1 cellular context compared by ENCODE assay signal in the genomic region with DNA sequence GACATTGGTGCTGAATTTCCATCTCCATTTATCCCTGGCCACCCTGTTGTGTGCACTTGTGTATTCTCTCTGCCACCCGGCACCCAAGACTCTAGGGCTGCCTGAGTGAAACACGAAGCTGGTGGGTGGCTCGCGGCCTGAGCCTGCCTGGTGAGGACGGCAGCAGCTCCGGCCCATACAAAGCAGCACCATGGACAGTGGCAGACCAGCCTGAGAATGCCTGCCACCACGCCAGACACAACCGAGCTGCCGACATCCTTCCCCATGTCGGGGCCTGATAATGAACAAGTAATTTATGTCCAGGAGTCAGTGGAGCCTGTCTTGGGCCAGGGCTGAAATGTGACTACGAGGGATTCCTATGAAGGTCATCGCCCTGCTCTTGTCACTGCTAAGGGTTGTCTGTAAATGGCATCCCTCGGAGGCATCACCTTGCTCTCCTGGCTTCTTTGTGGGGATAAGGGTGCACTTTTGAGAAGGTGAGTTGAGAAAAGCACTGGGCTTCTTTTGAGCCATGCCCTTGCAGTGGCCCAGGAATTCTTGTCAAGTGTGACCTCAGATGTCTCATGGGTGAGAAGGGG.
TF ChIP-seq lines count a peak whose summit lies in the region.

No MANE protein-coding gene starts in this region.

TF ChIP-seq in HepG2, 621 proteins besides CTCF, POLR2A, EP300 and RAD21 (continued from another document and continues in another):
- TF ChIP-seq, protein P1, sequence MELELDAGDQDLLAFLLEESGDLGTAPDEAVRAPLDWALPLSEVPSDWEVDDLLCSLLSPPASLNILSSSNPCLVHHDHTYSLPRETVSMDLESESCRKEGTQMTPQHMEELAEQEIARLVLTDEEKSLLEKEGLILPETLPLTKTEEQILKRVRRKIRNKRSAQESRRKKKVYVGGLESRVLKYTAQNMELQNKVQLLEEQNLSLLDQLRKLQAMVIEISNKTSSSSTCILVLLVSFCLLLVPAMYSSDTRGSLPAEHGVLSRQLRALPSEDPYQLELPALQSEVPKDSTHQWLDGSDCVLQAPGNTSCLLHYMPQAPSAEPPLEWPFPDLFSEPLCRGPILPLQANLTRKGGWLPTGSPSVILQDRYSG (CRISPR knock-in tag; IDR thresholded peaks at IDR 0.05): no peak
- TF ChIP-seq, protein P2, sequence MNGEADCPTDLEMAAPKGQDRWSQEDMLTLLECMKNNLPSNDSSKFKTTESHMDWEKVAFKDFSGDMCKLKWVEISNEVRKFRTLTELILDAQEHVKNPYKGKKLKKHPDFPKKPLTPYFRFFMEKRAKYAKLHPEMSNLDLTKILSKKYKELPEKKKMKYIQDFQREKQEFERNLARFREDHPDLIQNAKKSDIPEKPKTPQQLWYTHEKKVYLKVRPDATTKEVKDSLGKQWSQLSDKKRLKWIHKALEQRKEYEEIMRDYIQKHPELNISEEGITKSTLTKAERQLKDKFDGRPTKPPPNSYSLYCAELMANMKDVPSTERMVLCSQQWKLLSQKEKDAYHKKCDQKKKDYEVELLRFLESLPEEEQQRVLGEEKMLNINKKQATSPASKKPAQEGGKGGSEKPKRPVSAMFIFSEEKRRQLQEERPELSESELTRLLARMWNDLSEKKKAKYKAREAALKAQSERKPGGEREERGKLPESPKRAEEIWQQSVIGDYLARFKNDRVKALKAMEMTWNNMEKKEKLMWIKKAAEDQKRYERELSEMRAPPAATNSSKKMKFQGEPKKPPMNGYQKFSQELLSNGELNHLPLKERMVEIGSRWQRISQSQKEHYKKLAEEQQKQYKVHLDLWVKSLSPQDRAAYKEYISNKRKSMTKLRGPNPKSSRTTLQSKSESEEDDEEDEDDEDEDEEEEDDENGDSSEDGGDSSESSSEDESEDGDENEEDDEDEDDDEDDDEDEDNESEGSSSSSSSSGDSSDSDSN (CRISPR knock-in tag; IDR thresholded peaks at IDR 0.05): no peak
- TF ChIP-seq ZSCAN20 (CRISPR knock-in tag; IDR thresholded peaks at IDR 0.05; ENCODE audit: borderline replicate concordance): no peak
- TF ChIP-seq ZFY (CRISPR knock-in tag; IDR thresholded peaks at IDR 0.05): peak; percentile 47
- no peak for TF ChIP-seq ZFP62 (CRISPR knock-in tag; IDR thresholded peaks at IDR 0.05)
- peak; percentile 62; the same call in 1 of the 2 replicates for TF ChIP-seq ZNF441 (CRISPR knock-in tag; IDR thresholded peaks at IDR 0.05; ENCODE audit: borderline replicate concordance)
- TF ChIP-seq ZNF567 (CRISPR knock-in tag; IDR thresholded peaks at IDR 0.05; ENCODE audit: borderline replicate concordance): no peak
- TF ChIP-seq ZC3H13 (CRISPR knock-in tag; IDR thresholded peaks at IDR 0.05): no peak
- TF ChIP-seq ZNF670 (CRISPR knock-in tag; IDR thresholded peaks at IDR 0.05; ENCODE audit: borderline replicate concordance): no peak
- TF ChIP-seq, protein P3, sequence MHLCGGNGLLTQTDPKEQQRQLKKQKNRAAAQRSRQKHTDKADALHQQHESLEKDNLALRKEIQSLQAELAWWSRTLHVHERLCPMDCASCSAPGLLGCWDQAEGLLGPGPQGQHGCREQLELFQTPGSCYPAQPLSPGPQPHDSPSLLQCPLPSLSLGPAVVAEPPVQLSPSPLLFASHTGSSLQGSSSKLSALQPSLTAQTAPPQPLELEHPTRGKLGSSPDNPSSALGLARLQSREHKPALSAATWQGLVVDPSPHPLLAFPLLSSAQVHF (CRISPR knock-in tag; IDR thresholded peaks at IDR 0.05): no peak
- TF ChIP-seq RORA (CRISPR knock-in tag; IDR thresholded peaks at IDR 0.05): no peak
- no peak for TF ChIP-seq CENPT (CRISPR knock-in tag; IDR thresholded peaks at IDR 0.05; ENCODE audit: low read depth)
- peak; percentile 71; the same call in 1 of the 2 replicates for TF ChIP-seq BRCA1 (CRISPR knock-in tag; IDR thresholded peaks at IDR 0.05)
- TF ChIP-seq TARDBP (CRISPR knock-in tag; IDR thresholded peaks at IDR 0.05): no peak
- TF ChIP-seq ZKSCAN5 (CRISPR knock-in tag; IDR thresholded peaks at IDR 0.05): no peak; the same call in 1 of the 2 replicates
- TF ChIP-seq PAX8 (CRISPR knock-in tag; IDR thresholded peaks at IDR 0.05; ENCODE audit: borderline replicate concordance): no peak
- no peak for TF ChIP-seq NCOA1 (CRISPR knock-in tag; IDR thresholded peaks at IDR 0.05)
- no peak for TF ChIP-seq TOE1 (CRISPR knock-in tag; IDR thresholded peaks at IDR 0.05)
- no peak for TF ChIP-seq ZBTB7A (CRISPR knock-in tag; IDR thresholded peaks at IDR 0.05)
- no peak for TF ChIP-seq ZNF33B (CRISPR knock-in tag; IDR thresholded peaks at IDR 0.05)
- peak; percentile 90; the same call in 1 of the 2 replicates for TF ChIP-seq ZNF766 (CRISPR knock-in tag; IDR thresholded peaks at IDR 0.05; ENCODE audit: borderline replicate concordance)
- TF ChIP-seq, protein P4, sequence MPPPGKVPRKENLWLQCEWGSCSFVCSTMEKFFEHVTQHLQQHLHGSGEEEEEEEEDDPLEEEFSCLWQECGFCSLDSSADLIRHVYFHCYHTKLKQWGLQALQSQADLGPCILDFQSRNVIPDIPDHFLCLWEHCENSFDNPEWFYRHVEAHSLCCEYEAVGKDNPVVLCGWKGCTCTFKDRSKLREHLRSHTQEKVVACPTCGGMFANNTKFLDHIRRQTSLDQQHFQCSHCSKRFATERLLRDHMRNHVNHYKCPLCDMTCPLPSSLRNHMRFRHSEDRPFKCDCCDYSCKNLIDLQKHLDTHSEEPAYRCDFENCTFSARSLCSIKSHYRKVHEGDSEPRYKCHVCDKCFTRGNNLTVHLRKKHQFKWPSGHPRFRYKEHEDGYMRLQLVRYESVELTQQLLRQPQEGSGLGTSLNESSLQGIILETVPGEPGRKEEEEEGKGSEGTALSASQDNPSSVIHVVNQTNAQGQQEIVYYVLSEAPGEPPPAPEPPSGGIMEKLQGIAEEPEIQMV (CRISPR knock-in tag; IDR thresholded peaks at IDR 0.05; ENCODE audit: low read depth): no peak
- TF ChIP-seq HDAC6 (IDR thresholded peaks at IDR 0.05; ENCODE audit: low read depth, low read length): no peak
- no peak for TF ChIP-seq MAZ (IDR thresholded peaks at IDR 0.05; ENCODE audit: borderline replicate concordance, low read depth, low read length)
- TF ChIP-seq MAZ (CRISPR knock-in tag; IDR thresholded peaks at IDR 0.05; ENCODE audit: low read depth): no peak
- TF ChIP-seq AGO2 (optimal IDR thresholded peaks at IDR 0.05; ENCODE audit: low read depth, low read length): no peak
- TF ChIP-seq RBFOX2 (IDR thresholded peaks at IDR 0.05; ENCODE audit: low read depth, low read length): no peak
- TF ChIP-seq, protein P5, sequence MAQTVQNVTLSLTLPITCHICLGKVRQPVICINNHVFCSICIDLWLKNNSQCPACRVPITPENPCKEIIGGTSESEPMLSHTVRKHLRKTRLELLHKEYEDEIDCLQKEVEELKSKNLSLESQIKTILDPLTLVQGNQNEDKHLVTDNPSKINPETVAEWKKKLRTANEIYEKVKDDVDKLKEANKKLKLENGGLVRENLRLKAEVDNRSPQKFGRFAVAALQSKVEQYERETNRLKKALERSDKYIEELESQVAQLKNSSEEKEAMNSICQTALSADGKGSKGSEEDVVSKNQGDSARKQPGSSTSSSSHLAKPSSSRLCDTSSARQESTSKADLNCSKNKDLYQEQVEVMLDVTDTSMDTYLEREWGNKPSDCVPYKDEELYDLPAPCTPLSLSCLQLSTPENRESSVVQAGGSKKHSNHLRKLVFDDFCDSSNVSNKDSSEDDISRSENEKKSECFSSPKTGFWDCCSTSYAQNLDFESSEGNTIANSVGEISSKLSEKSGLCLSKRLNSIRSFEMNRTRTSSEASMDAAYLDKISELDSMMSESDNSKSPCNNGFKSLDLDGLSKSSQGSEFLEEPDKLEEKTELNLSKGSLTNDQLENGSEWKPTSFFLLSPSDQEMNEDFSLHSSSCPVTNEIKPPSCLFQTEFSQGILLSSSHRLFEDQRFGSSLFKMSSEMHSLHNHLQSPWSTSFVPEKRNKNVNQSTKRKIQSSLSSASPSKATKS (CRISPR knock-in tag; IDR thresholded peaks at IDR 0.05): no peak
- no peak for TF ChIP-seq MTA3 (CRISPR knock-in tag; IDR thresholded peaks at IDR 0.05)
- no peak for TF ChIP-seq ZBTB3 (CRISPR knock-in tag; IDR thresholded peaks at IDR 0.05; ENCODE audit: borderline replicate concordance, low read depth)
- no peak for TF ChIP-seq MZF1 (CRISPR knock-in tag; IDR thresholded peaks at IDR 0.05; ENCODE audit: borderline replicate concordance)
- TF ChIP-seq AKAP8 (CRISPR knock-in tag; IDR thresholded peaks at IDR 0.05): no peak
- TF ChIP-seq ATF7-NPFF (CRISPR knock-in tag; IDR thresholded peaks at IDR 0.05; ENCODE audit: low read depth): no peak
- no peak for TF ChIP-seq SCMH1 (CRISPR knock-in tag; IDR thresholded peaks at IDR 0.05; ENCODE audit: borderline replicate concordance)
- peak; percentile 39; the same call in 1 of the 2 replicates for TF ChIP-seq ZNF30 (CRISPR knock-in tag; IDR thresholded peaks at IDR 0.05)
- peak; percentile 84; the same call in 1 of the 2 replicates for TF ChIP-seq CAMTA2 (CRISPR knock-in tag; IDR thresholded peaks at IDR 0.05; ENCODE audit: borderline replicate concordance)
- no peak for TF ChIP-seq ZNF501 (CRISPR knock-in tag; IDR thresholded peaks at IDR 0.05)
- peak; percentile 36; the same call in 1 of the 2 replicates for TF ChIP-seq HOXA9 (CRISPR knock-in tag; IDR thresholded peaks at IDR 0.05; ENCODE audit: borderline replicate concordance)
- no peak for TF ChIP-seq DPF2 (CRISPR knock-in tag; IDR thresholded peaks at IDR 0.05; ENCODE audit: borderline replicate concordance, low read depth)
- TF ChIP-seq ADNP (CRISPR knock-in tag; IDR thresholded peaks at IDR 0.05): no peak
- TF ChIP-seq ZBTB1 (CRISPR knock-in tag; IDR thresholded peaks at IDR 0.05; ENCODE audit: borderline replicate concordance): no peak
- TF ChIP-seq, protein P6, sequence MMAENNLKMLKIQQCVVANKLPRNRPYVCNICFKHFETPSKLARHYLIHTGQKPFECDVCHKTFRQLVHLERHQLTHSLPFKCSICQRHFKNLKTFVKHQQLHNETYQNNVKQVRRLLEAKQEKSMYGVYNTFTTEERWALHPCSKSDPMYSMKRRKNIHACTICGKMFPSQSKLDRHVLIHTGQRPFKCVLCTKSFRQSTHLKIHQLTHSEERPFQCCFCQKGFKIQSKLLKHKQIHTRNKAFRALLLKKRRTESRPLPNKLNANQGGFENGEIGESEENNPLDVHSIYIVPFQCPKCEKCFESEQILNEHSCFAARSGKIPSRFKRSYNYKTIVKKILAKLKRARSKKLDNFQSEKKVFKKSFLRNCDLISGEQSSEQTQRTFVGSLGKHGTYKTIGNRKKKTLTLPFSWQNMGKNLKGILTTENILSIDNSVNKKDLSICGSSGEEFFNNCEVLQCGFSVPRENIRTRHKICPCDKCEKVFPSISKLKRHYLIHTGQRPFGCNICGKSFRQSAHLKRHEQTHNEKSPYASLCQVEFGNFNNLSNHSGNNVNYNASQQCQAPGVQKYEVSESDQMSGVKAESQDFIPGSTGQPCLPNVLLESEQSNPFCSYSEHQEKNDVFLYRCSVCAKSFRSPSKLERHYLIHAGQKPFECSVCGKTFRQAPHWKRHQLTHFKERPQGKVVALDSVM (CRISPR knock-in tag; IDR thresholded peaks at IDR 0.05): no peak
- TF ChIP-seq ZSCAN22 (CRISPR knock-in tag; IDR thresholded peaks at IDR 0.05): no peak
- TF ChIP-seq, protein P7, sequence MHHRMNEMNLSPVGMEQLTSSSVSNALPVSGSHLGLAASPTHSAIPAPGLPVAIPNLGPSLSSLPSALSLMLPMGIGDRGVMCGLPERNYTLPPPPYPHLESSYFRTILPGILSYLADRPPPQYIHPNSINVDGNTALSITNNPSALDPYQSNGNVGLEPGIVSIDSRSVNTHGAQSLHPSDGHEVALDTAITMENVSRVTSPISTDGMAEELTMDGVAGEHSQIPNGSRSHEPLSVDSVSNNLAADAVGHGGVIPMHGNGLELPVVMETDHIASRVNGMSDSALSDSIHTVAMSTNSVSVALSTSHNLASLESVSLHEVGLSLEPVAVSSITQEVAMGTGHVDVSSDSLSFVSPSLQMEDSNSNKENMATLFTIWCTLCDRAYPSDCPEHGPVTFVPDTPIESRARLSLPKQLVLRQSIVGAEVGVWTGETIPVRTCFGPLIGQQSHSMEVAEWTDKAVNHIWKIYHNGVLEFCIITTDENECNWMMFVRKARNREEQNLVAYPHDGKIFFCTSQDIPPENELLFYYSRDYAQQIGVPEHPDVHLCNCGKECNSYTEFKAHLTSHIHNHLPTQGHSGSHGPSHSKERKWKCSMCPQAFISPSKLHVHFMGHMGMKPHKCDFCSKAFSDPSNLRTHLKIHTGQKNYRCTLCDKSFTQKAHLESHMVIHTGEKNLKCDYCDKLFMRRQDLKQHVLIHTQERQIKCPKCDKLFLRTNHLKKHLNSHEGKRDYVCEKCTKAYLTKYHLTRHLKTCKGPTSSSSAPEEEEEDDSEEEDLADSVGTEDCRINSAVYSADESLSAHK (CRISPR knock-in tag; IDR thresholded peaks at IDR 0.05; ENCODE audit: borderline replicate concordance): no peak; the same call in 1 of the 2 replicates
- TF ChIP-seq FOXK2 (IDR thresholded peaks at IDR 0.05): no peak
- TF ChIP-seq ZNF136 (CRISPR knock-in tag; IDR thresholded peaks at IDR 0.05; ENCODE audit: low read depth): no peak
- no peak for TF ChIP-seq ZNF776 (CRISPR knock-in tag; IDR thresholded peaks at IDR 0.05)
- no peak for TF ChIP-seq HDAC1 (CRISPR knock-in tag; IDR thresholded peaks at IDR 0.05)
- TF ChIP-seq, protein P8, sequence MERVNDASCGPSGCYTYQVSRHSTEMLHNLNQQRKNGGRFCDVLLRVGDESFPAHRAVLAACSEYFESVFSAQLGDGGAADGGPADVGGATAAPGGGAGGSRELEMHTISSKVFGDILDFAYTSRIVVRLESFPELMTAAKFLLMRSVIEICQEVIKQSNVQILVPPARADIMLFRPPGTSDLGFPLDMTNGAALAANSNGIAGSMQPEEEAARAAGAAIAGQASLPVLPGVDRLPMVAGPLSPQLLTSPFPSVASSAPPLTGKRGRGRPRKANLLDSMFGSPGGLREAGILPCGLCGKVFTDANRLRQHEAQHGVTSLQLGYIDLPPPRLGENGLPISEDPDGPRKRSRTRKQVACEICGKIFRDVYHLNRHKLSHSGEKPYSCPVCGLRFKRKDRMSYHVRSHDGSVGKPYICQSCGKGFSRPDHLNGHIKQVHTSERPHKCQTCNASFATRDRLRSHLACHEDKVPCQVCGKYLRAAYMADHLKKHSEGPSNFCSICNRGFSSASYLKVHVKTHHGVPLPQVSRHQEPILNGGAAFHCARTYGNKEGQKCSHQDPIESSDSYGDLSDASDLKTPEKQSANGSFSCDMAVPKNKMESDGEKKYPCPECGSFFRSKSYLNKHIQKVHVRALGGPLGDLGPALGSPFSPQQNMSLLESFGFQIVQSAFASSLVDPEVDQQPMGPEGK (CRISPR knock-in tag; IDR thresholded peaks at IDR 0.05): 0 out of 2 replicates have a peak, but pooled peaks have one; percentile 19
- TF ChIP-seq SRSF4 (IDR thresholded peaks at IDR 0.05; ENCODE audit: low read depth, low read length, poor library complexity, severe bottlenecking): no peak
